In the genomic region with DNA sequence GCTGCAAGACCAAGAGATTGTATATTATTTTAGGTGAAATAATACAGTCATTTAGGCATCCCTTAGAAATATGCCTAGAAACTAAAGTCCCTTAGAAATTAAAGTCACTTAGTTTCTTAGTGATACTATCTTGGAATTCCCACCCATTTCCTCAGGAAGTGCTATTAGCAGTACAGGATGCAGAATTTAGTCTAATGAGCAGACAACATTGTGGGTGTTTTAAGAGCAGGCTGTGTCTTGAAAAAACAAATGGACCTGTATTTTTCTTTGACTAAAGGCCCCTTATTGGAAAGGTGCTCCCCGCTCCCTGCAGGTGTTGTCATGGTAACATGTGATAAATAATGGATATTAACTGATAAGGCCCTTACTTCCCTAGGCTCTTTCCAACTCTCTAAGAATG, we compare ENCODE assay signal across 11 cellular contexts. TPM values are rescaled to one million over a fixed set of nuclear protein-coding genes. Genes with fewer than 3 reads are reported as not detected.
DNase-seq lines count a peak whose midpoint lies in the region; ATAC-seq and TF ChIP-seq lines count a peak whose summit lies in the region.
"Had no signal": no experiment of that assay in that cellular context is flagged by ENCODE, and none has a peak within 500 bp of the region (broad histone marks: within the 10 kb centered on the region; RNA-seq: fewer than 3 reads in every experiment).

No MANE protein-coding gene starts in this region.

- no peak overlapping the region for H3K27ac ChIP-seq in A673 (ENCODE audit: low read depth, low read length, poor library complexity, severe bottlenecking)
- peak overlapping the region; percentile 82 for H3K27ac ChIP-seq in mesodermal cell (ENCODE audit: low read depth, low read length, severe bottlenecking)
- H3K27ac ChIP-seq: C4-2B had no signal

- H3K9me3 Mint-ChIP-seq in MCF 10A (ENCODE audit: unreplicated experiment): no peaks in the 10 kb centered on the region
- H3K9me3 Mint-ChIP-seq: activated naive CD8-positive, alpha-beta T cell treated with anti-CD3 and anti-CD28 coated beads, Interleukin-2, amount 10 ng/mL, durations not matched to agents 7 days and 5 days had no signal

- POLR2A ChIA-PET in A673 (lab: Charles Lee; ENCODE audit: low non-redundant PET) (no interaction called here), MCF 10A (lab: Yijun Ruan, JAX) (interaction anchor here (0.5 to 1.6 kb wide), 20 partner anchors 11 to 600 kb away, joined by 3 to 11 read pairs (median 3); no protein-coding TSS in a partner anchor)

- TF ChIP-seq CTCF in A673 (conservative IDR thresholded peaks at IDR 0.05; ENCODE audit: low read depth, low read length) (no peak), MCF 10A (IDR thresholded peaks at IDR 0.05; ENCODE audit: unreplicated experiment) (no peak)

- H3K36me3 ChIP-seq in A673 (ENCODE audit: insufficient read depth, low read length, poor library complexity, severe bottlenecking): no peaks in the 10 kb centered on the region
- no peaks in the 10 kb centered on the region for H3K36me3 ChIP-seq in mesodermal cell (ENCODE audit: control insufficient read depth, insufficient read depth, low read length)

- H3K9me3 ChIP-seq in A673 (ENCODE audit: low read depth, low read length, poor library complexity, severe bottlenecking) (no peaks in the 10 kb centered on the region), mesodermal cell (ENCODE audit: control insufficient read depth, low read length) (no peaks in the 10 kb centered on the region)

- peaks cover 11% of the 10 kb centered on the region for H3K4me1 Mint-ChIP-seq in MCF 10A (ENCODE audit: insufficient read depth, unreplicated experiment)

- no peaks in the 10 kb centered on the region for H3K27me3 ChIP-seq in A673 (replicated peaks; ENCODE audit: insufficient read depth, low read depth, low read length, poor library complexity)

- H3K27ac Mint-ChIP-seq in MCF 10A (ENCODE audit: low read depth, unreplicated experiment): no peak overlapping the region
- H3K27ac Mint-ChIP-seq: activated naive CD8-positive, alpha-beta T cell treated with anti-CD3 and anti-CD28 coated beads, Interleukin-2, amount 10 ng/mL, durations not matched to agents 7 days and 5 days; dendritic cell treated with granulocyte-macrophage colony-stimulating factor and Interleukin-4, amounts not matched to agents 40 ng/mL and 50 ng/mL, for 4 days had no signal

- H3K27me3 Mint-ChIP-seq in MCF 10A (ENCODE audit: insufficient read depth, unreplicated experiment): no peaks in the 10 kb centered on the region
- H3K27me3 Mint-ChIP-seq: dendritic cell treated with granulocyte-macrophage colony-stimulating factor and Interleukin-4, amounts not matched to agents 40 ng/mL and 50 ng/mL, for 4 days had no signal

- BruUV-seq in A673 (replicated peaks; lab: Mats Ljungman, UMichigan): no TSS peak
- TSS peak; percentile 55 for BruUV-seq in MCF 10A (replicated peaks; lab: Mats Ljungman, UMichigan)

- CTCF ChIA-PET in A673 (lab: Charles Lee) (interaction anchor here (0.5 to 1.2 kb wide), 9 partner anchors 12 to 596 kb away, joined by 3 to 6 read pairs (median 4); no protein-coding TSS in a partner anchor), MCF 10A (lab: Yijun Ruan, JAX) (interaction anchor here (0.6 to 1.8 kb wide), 32 partner anchors 9 to 601 kb away, joined by 3 to 28 read pairs (median 4); no protein-coding TSS in a partner anchor)

- H3K36me3 Mint-ChIP-seq in MCF 10A (ENCODE audit: insufficient read depth, unreplicated experiment): no peaks in the 10 kb centered on the region
- H3K36me3 Mint-ChIP-seq: activated naive CD8-positive, alpha-beta T cell treated with anti-CD3 and anti-CD28 coated beads, Interleukin-2, amount 10 ng/mL, durations not matched to agents 7 days and 5 days had no signal

- H3K4me3 ChIP-seq in A673 (ENCODE audit: low read depth, low read length, poor library complexity, severe bottlenecking) (no peak overlapping the region), mesodermal cell (ENCODE audit: extremely low read depth, insufficient read depth, low read length, poor library complexity, severe bottlenecking) (no peak overlapping the region)

- no peak overlapping the region for H3K4me3 Mint-ChIP-seq in MCF 10A (ENCODE audit: unreplicated experiment)
- H3K4me3 Mint-ChIP-seq: activated naive CD8-positive, alpha-beta T cell treated with anti-CD3 and anti-CD28 coated beads, Interleukin-2, amount 10 ng/mL, durations not matched to agents 7 days and 5 days; dendritic cell treated with granulocyte-macrophage colony-stimulating factor and Interleukin-4, amounts not matched to agents 40 ng/mL and 50 ng/mL, for 4 days had no signal

- no CpG with 5 or more reads among the region's 1 CpG for WGBS in mesodermal cell (ENCODE audit: insufficient coverage in 2 of 2), 2 experiments

- DNase-seq in A673 (ENCODE audit: low spot score): peak; percentile 27
- DNase-seq in MCF 10A (ENCODE audit: unreplicated experiment): no peak
- DNase-seq in foreskin melanocyte: no peak
- DNase-seq in posterior vena cava (ENCODE audit: low spot score): no peak
- no peak for DNase-seq in inferior parietal cortex (ENCODE audit: extremely low spot score)

- intact Hi-C loops in A673 (cut with micrococcal nuclease; ENCODE audit: unreplicated experiment) (loop anchor here (5.0 kb wide), 1 partner anchor 291 kb away; no protein-coding TSS in a partner anchor), MCF 10A (cut with micrococcal nuclease) (loop anchor here (2.0 to 5.0 kb wide), 6 partner anchors 146 to 611 kb away; no protein-coding TSS in a partner anchor), posterior vena cava (cut with DNase I) (loop anchor here in 1 of 2 donors (5.0 kb wide), 1 partner anchor 596 kb away; no protein-coding TSS in a partner anchor)

- H3K4me1 ChIP-seq in A673 (ENCODE audit: insufficient read depth, low read length, poor library complexity, severe bottlenecking): peaks cover 5% of the 10 kb centered on the region
- H3K4me1 ChIP-seq in mesodermal cell (ENCODE audit: control insufficient read depth, insufficient read depth, low read length, poor library complexity, severe bottlenecking): peaks cover 12% of the 10 kb centered on the region

- ATAC-seq in GM21786 (IDR thresholded peaks at IDR 0.05; ENCODE audit: unreplicated experiment): peak; percentile 9
- no peak for ATAC-seq in GM18868 (IDR thresholded peaks at IDR 0.05; ENCODE audit: unreplicated experiment)

RNA-seq across cellular contexts. Expression of a gene that starts 38.8 kb away (rescaled TPM):
- total RNA-seq in A673 (2021): 37.7 and 43.4 TPM in 2 replicates
- total RNA-seq in MCF 10A (2022): 31.1 and 33.1 TPM in 2 replicates
- 98.5 TPM for polyA plus RNA-seq in mesodermal cell (2013, experiment 1 of 2)
- 92.2 TPM for polyA plus RNA-seq in mesodermal cell (2013, experiment 2 of 2)
- total RNA-seq in posterior vena cava: 10 to 100 TPM; 18.0 to 21.9 TPM
